8 cellular contexts compared by ENCODE assay signal in the genomic region with DNA sequence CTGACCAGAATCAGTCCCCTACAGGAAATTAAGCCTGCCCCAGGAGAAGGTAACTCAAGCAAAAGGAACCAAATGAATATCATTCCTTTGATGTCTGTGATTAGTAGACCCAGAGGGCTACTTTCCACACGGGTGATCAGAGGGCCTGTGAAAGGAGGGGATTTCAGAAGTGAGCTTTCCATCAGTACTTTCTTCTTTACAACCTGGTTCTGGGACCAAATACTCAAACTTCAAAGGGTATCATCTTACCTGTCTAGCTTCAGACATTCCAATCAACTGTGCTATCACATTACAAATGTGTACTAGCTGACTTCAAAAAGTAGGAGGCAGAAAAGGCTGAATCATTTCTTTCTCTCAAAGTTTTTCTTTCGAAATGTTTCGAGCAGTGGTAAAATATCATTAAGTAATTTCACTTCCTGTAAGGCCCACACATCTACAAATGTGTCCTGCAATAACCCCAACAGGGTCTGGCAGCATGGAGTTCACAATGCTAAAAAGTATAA. TPM values are rescaled to one million over a fixed set of nuclear protein-coding genes. Genes with fewer than 3 reads are reported as not detected.
A peak's percentile ranks its signal among the peaks of the same experiment; 100 is the strongest.
DNase-seq lines count a peak whose midpoint lies in the region; ATAC-seq and TF ChIP-seq lines count a peak whose summit lies in the region.

No MANE protein-coding gene starts in this region.

- H3K79me2 ChIP-seq in mesendoderm (ENCODE audit: control insufficient read depth, insufficient read depth, low read length) = no peaks in the 10 kb centered on the region

- H2BK15ac ChIP-seq in mesendoderm (replicated peaks; ENCODE audit: low read depth) = no peak overlapping the region

- DNase-seq in CD1c-positive myeloid dendritic cell (ENCODE audit: extremely low spot score) = peak; percentile 67
- no peak for DNase-seq in activated T-helper 1 cell treated with anti-CD3 and anti-CD28 coated beads, Interleukin-12 subunit alpha, Interleukin-12 subunit beta, Interleukin-2, Interleukin-4 antibody, amounts not matched to agents 30 ng/mL and 10 ng/mL and 1 ng/mL, durations not matched to agents 14 hours and 24 hours and 36 hours (ENCODE audit: low spot score)
- peak; percentile 2 for DNase-seq in mesendoderm
- no peak for DNase-seq in NCI-H128 (lab: John Stamatoyannopoulos, UW; ENCODE audit: unreplicated experiment)
- no peak for DNase-seq in sigmoid colon
- DNase-seq in NCI-H2171 treated with DMSO at 0.1 percent for 48 hours (lab: John Stamatoyannopoulos, UW) = no peak

- H3K4me1 ChIP-seq in mesendoderm (ENCODE audit: control insufficient read depth, low read depth, low read length) = no peaks in the 10 kb centered on the region
- peaks cover 0 to 27% (median 2%) of the 10 kb centered on the region in 4 donors for H3K4me1 ChIP-seq in sigmoid colon

- H3K4me3 ChIP-seq in mesendoderm (ENCODE audit: low read length) (no peak overlapping the region), sigmoid colon (no peak overlapping the region)

- intact Hi-C loops in activated T-helper 1 cell treated with anti-CD3 and anti-CD28 coated beads, Interleukin-12 subunit alpha, Interleukin-12 subunit beta, Interleukin-2, Interleukin-4 antibody, amounts not matched to agents 30 ng/mL and 10 ng/mL and 1 ng/mL, durations not matched to agents 14 hours and 24 hours and 36 hours (cut with micrococcal nuclease) = loop anchor here (1.0 to 10.0 kb wide), 7 partner anchors 14 to 177 kb away; a partner anchor contains a TSS
- intact Hi-C loops in sigmoid colon (cut with DNase I) = no loop called here

- H3K36me3 ChIP-seq in mesendoderm (ENCODE audit: control insufficient read depth, insufficient read depth, low read length) (no peaks in the 10 kb centered on the region), sigmoid colon (no peaks in the 10 kb centered on the region)

- no peak overlapping the region for H3K4me2 ChIP-seq in mesendoderm (ENCODE audit: low read length)

- H3K27me3 Mint-ChIP-seq in activated T-helper 1 cell treated with anti-CD3 and anti-CD28 coated beads, Interleukin-12 subunit alpha, Interleukin-12 subunit beta, Interleukin-2, Interleukin-4 antibody, amounts not matched to agents 30 ng/mL and 10 ng/mL and 1 ng/mL, durations not matched to agents 14 hours and 24 hours and 36 hours (ENCODE audit: insufficient read depth) = no peaks in the 10 kb centered on the region

- H2BK120ac ChIP-seq in mesendoderm (ENCODE audit: low read depth, low read length) = no peak overlapping the region

- H2BK5ac ChIP-seq in mesendoderm (ENCODE audit: low read length) = no peak overlapping the region

- H4K8ac ChIP-seq in mesendoderm (ENCODE audit: low read depth, low read length) = no peak overlapping the region

- H3K27me3 ChIP-seq in mesendoderm (ENCODE audit: insufficient read depth, low read length, poor library complexity) (no peaks in the 10 kb centered on the region), sigmoid colon (no peaks in the 10 kb centered on the region)

- H3K9me3 Mint-ChIP-seq in activated T-helper 1 cell treated with anti-CD3 and anti-CD28 coated beads, Interleukin-12 subunit alpha, Interleukin-12 subunit beta, Interleukin-2, Interleukin-4 antibody, amounts not matched to agents 30 ng/mL and 10 ng/mL and 1 ng/mL, durations not matched to agents 14 hours and 24 hours and 36 hours = no peaks in the 10 kb centered on the region

- peak overlapping the region; percentile 48 for H3K4me3 Mint-ChIP-seq in activated T-helper 1 cell treated with anti-CD3 and anti-CD28 coated beads, Interleukin-12 subunit alpha, Interleukin-12 subunit beta, Interleukin-2, Interleukin-4 antibody, amounts not matched to agents 30 ng/mL and 10 ng/mL and 1 ng/mL, durations not matched to agents 14 hours and 24 hours and 36 hours

- H3K56ac ChIP-seq in mesendoderm (ENCODE audit: low read length) = no peak overlapping the region

- no peak for TF ChIP-seq POLR2A in sigmoid colon (IDR thresholded peaks at IDR 0.05)

- H3K79me1 ChIP-seq in mesendoderm (ENCODE audit: low read length) = no peaks in the 10 kb centered on the region

- H3K27ac ChIP-seq in mesendoderm (ENCODE audit: low read depth, low read length) (no peak overlapping the region), sigmoid colon (peak overlapping the region in 2 of 4 donors; percentile 22 to 49)

- no peak overlapping the region for H3K23ac ChIP-seq in mesendoderm (ENCODE audit: low read length)

- H3K4ac ChIP-seq in mesendoderm (ENCODE audit: low read depth, low read length) = no peak overlapping the region

- no CpG with 5 or more reads among the region's 3 CpGs for WGBS in mesendoderm (ENCODE audit: extremely low coverage, insufficient coverage, low lambda C conversion rate)
- WGBS in sigmoid colon, 2 donors = 30 to 79% methylated on average over 3 of the region's 3 CpGs

- no peak overlapping the region for H3K9ac ChIP-seq in mesendoderm (ENCODE audit: low read length)

- H3K4me1 Mint-ChIP-seq in activated T-helper 1 cell treated with anti-CD3 and anti-CD28 coated beads, Interleukin-12 subunit alpha, Interleukin-12 subunit beta, Interleukin-2, Interleukin-4 antibody, amounts not matched to agents 30 ng/mL and 10 ng/mL and 1 ng/mL, durations not matched to agents 14 hours and 24 hours and 36 hours (ENCODE audit: low read depth) = peaks cover 73% of the 10 kb centered on the region

- no peak overlapping the region for H3K18ac ChIP-seq in mesendoderm (ENCODE audit: low read length)

- no peak for TF ChIP-seq CTCF in sigmoid colon (IDR thresholded peaks at IDR 0.05)

- peak overlapping the region; percentile 74 for H3K27ac Mint-ChIP-seq in activated T-helper 1 cell treated with anti-CD3 and anti-CD28 coated beads, Interleukin-12 subunit alpha, Interleukin-12 subunit beta, Interleukin-2, Interleukin-4 antibody, amounts not matched to agents 30 ng/mL and 10 ng/mL and 1 ng/mL, durations not matched to agents 14 hours and 24 hours and 36 hours

- no peaks in the 10 kb centered on the region for H3K9me3 ChIP-seq in sigmoid colon

- peak; percentile 75 for ATAC-seq in GM19395 (IDR thresholded peaks at IDR 0.05; ENCODE audit: unreplicated experiment)
- ATAC-seq in HG03432 (IDR thresholded peaks at IDR 0.05; ENCODE audit: unreplicated experiment) = peak; percentile 73

- H3K36me3 Mint-ChIP-seq in activated T-helper 1 cell treated with anti-CD3 and anti-CD28 coated beads, Interleukin-12 subunit alpha, Interleukin-12 subunit beta, Interleukin-2, Interleukin-4 antibody, amounts not matched to agents 30 ng/mL and 10 ng/mL and 1 ng/mL, durations not matched to agents 14 hours and 24 hours and 36 hours (ENCODE audit: low read depth) = peaks cover 8% of the 10 kb centered on the region

- H2AK5ac ChIP-seq in mesendoderm (ENCODE audit: low read length) = no peak overlapping the region

- no peak overlapping the region for H4K5ac ChIP-seq in mesendoderm (ENCODE audit: low read length)

- TF ChIP-seq EP300 in sigmoid colon (IDR thresholded peaks at IDR 0.05) = no peak

RNA-seq across cellular contexts. Expression of a gene that starts 23.9 kb away (rescaled TPM):
- 76.0 and 77.3 TPM in 2 replicates for total RNA-seq in activated T-helper 1 cell treated with anti-CD3 and anti-CD28 coated beads, Interleukin-12 subunit alpha, Interleukin-12 subunit beta, Interleukin-2, Interleukin-4 antibody, amounts not matched to agents 30 ng/mL and 10 ng/mL and 1 ng/mL, durations not matched to agents 14 hours and 24 hours and 36 hours
- 46.2 TPM for polyA plus RNA-seq in mesendoderm (2013, experiment 1 of 2)
- polyA plus RNA-seq in mesendoderm (2013, experiment 2 of 2) = 47.4 TPM
- total RNA-seq in sigmoid colon = 10 to 100 TPM; 31.3 to 45.3 (median 39.6) TPM
- polyA plus RNA-seq in sigmoid colon = 10 to 100 TPM in 1 of 3 donors, 1 to 10 TPM in 2; 6.9 to 11.5 (median 7.2) TPM

Comparison
In these comparisons a context has a peak if more than half of its experiments do, and no peak if none do; other contexts are left out.
1. DNase-seq: peak in CD1c-positive myeloid dendritic cell (single experiment) and mesendoderm (single experiment); none in activated T-helper 1 cell treated with anti-CD3 and anti-CD28 coated beads, Interleukin-12 subunit alpha, Interleukin-12 subunit beta, Interleukin-2, Interleukin-4 antibody, amounts not matched to agents 30 ng/mL and 10 ng/mL and 1 ng/mL, durations not matched to agents 14 hours and 24 hours and 36 hours (single experiment), NCI-H128 (single experiment), sigmoid colon (single experiment) and NCI-H2171 treated with DMSO at 0.1 percent for 48 hours (single experiment).